1 cellular context compared by ENCODE assay signal in genomic region chr1:61391730-61392129, GRCh38.
TF ChIP-seq lines count a peak whose summit lies in the region.

No MANE protein-coding gene starts in this region.

TF ChIP-seq in HEK293, 187 proteins besides CTCF, POLR2A, EP300 and RAD21 (continued from another document):
- TF ChIP-seq ZBTB44 (tag by site-specific recombination; IDR thresholded peaks at IDR 0.05) (peak; percentile 76), TCF7L2 (IDR thresholded peaks at IDR 0.05; ENCODE audit: borderline replicate concordance, low read depth, low read length) (no peak), ZNF426 (tag by site-specific recombination; IDR thresholded peaks at IDR 0.05) (no peak), GLIS1 (tag by site-specific recombination; IDR thresholded peaks at IDR 0.05) (peak; percentile 53), ZBTB11 (tag by site-specific recombination; conservative IDR thresholded peaks at IDR 0.05; ENCODE audit: low read depth) (0 out of 2 replicates have a peak, but pooled peaks have one; percentile 9), ZNF670 (tag by site-specific recombination; IDR thresholded peaks at IDR 0.05; ENCODE audit: low read depth) (no peak), BCL11A (tag by site-specific recombination; IDR thresholded peaks at IDR 0.05; ENCODE audit: low read depth) (peak; percentile 56; the same call in 1 of the 2 replicates), ZNF366 (tag by site-specific recombination; conservative IDR thresholded peaks at IDR 0.05) (peak; percentile 56; the same call in 1 of the 2 replicates), ZIC2 (tag by site-specific recombination; IDR thresholded peaks at IDR 0.05) (peak; percentile 50), ZEB2 (tag by site-specific recombination; IDR thresholded peaks at IDR 0.05) (0 out of 2 replicates have a peak, but pooled peaks have one; percentile 36), ZNF24 (tag by site-specific recombination; IDR thresholded peaks at IDR 0.05) (peak; percentile 85), ZNF239 (tag by site-specific recombination; IDR thresholded peaks at IDR 0.05) (peak; percentile 88; the same call in 1 of the 2 replicates), ZNF629 (tag by site-specific recombination; IDR thresholded peaks at IDR 0.05) (peak; percentile 77), TRIM28 (IDR thresholded peaks at IDR 0.05; ENCODE audit: borderline replicate concordance, low read length) (0 out of 2 replicates have a peak, but pooled peaks have one; percentile 5), GLI2 (tag by site-specific recombination; IDR thresholded peaks at IDR 0.05; ENCODE audit: borderline replicate concordance, low read depth) (peak; percentile 80; the same call in 1 of the 2 replicates), PRDM4 (tag by site-specific recombination; IDR thresholded peaks at IDR 0.05) (0 out of 2 replicates have a peak, but pooled peaks have one; percentile 12), ZBTB17 (tag by site-specific recombination; IDR thresholded peaks at IDR 0.05) (peak; percentile 74), ZNF843 (tag by site-specific recombination; IDR thresholded peaks at IDR 0.05) (peak; percentile 73), ATF2 (tag by site-specific recombination; IDR thresholded peaks at IDR 0.05; ENCODE audit: low read depth) (no peak), ZNF280D (tag by site-specific recombination; IDR thresholded peaks at IDR 0.05) (no peak)
- TF ChIP-seq, protein P1, sequence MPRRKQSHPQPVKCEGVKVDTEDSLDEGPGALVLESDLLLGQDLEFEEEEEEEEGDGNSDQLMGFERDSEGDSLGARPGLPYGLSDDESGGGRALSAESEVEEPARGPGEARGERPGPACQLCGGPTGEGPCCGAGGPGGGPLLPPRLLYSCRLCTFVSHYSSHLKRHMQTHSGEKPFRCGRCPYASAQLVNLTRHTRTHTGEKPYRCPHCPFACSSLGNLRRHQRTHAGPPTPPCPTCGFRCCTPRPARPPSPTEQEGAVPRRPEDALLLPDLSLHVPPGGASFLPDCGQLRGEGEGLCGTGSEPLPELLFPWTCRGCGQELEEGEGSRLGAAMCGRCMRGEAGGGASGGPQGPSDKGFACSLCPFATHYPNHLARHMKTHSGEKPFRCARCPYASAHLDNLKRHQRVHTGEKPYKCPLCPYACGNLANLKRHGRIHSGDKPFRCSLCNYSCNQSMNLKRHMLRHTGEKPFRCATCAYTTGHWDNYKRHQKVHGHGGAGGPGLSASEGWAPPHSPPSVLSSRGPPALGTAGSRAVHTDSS (tag by site-specific recombination; IDR thresholded peaks at IDR 0.05) = peak; percentile 44; the same call in 1 of the 2 replicates
- TF ChIP-seq, protein P2, sequence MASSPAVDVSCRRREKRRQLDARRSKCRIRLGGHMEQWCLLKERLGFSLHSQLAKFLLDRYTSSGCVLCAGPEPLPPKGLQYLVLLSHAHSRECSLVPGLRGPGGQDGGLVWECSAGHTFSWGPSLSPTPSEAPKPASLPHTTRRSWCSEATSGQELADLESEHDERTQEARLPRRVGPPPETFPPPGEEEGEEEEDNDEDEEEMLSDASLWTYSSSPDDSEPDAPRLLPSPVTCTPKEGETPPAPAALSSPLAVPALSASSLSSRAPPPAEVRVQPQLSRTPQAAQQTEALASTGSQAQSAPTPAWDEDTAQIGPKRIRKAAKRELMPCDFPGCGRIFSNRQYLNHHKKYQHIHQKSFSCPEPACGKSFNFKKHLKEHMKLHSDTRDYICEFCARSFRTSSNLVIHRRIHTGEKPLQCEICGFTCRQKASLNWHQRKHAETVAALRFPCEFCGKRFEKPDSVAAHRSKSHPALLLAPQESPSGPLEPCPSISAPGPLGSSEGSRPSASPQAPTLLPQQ (tag by site-specific recombination; IDR thresholded peaks at IDR 0.05) = 0 out of 2 replicates have a peak, but pooled peaks have one; percentile 17
- TF ChIP-seq, protein P3, sequence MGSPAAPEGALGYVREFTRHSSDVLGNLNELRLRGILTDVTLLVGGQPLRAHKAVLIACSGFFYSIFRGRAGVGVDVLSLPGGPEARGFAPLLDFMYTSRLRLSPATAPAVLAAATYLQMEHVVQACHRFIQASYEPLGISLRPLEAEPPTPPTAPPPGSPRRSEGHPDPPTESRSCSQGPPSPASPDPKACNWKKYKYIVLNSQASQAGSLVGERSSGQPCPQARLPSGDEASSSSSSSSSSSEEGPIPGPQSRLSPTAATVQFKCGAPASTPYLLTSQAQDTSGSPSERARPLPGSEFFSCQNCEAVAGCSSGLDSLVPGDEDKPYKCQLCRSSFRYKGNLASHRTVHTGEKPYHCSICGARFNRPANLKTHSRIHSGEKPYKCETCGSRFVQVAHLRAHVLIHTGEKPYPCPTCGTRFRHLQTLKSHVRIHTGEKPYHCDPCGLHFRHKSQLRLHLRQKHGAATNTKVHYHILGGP (tag by site-specific recombination; IDR thresholded peaks at IDR 0.05) = 0 out of 2 replicates have a peak, but pooled peaks have one; percentile 8
